Comparison of ENCODE assay signal across 8 cellular contexts in genomic region chr10:98349508-98349922, GRCh38.
DNase-seq lines count a peak whose midpoint lies in the region; ATAC-seq lines count a peak whose summit lies in the region.

No MANE protein-coding gene starts in this region.

- in situ Hi-C loops in G401 (cut with HindIII; ENCODE audit: low sequenced_read_pairs): no loop called here

- DNase-seq in AG20443 (ENCODE audit: low spot score) (peak; percentile 96), SIG-M5 (lab: John Stamatoyannopoulos, UW) (peak; percentile 13), kidney tubule cell (ENCODE audit: low spot score) (peak; percentile 8), G401 (ENCODE audit: low spot score) (no peak)
- no peak for DNase-seq in activated T-cell treated with anti-CD3 and anti-CD28 coated beads, Interleukin-2, amount 50 U/mL, for 1 hour

- ATAC-seq in GM21786 (IDR thresholded peaks at IDR 0.05; ENCODE audit: unreplicated experiment): peak; percentile 72
- no peak for ATAC-seq in HG03342 (IDR thresholded peaks at IDR 0.05; ENCODE audit: unreplicated experiment)
- no peak for ATAC-seq in HG03571 (IDR thresholded peaks at IDR 0.05; ENCODE audit: unreplicated experiment)

Comparison
In these comparisons a context has a peak if more than half of its experiments do, and no peak if none do; other contexts are left out.
1. DNase-seq: peak in AG20443 (single experiment), SIG-M5 (single experiment) and kidney tubule cell (single experiment); none in G401 (single experiment) and activated T-cell treated with anti-CD3 and anti-CD28 coated beads, Interleukin-2, amount 50 U/mL, for 1 hour (single experiment).